Comparison of ENCODE assay signal across 23 cellular contexts in genomic region chr2:70999362-70999761, GRCh38. TPM values are rescaled to one million over a fixed set of nuclear protein-coding genes. Genes with fewer than 3 reads are reported as not detected.
DNase-seq lines count a peak whose midpoint lies in the region; ATAC-seq and TF ChIP-seq lines count a peak whose summit lies in the region.
"Had no signal": no experiment of that assay in that cellular context is flagged by ENCODE, and none has a peak within 500 bp of the region (broad histone marks: within the 10 kb centered on the region; RNA-seq: fewer than 3 reads in every experiment).

No MANE protein-coding gene starts in this region.

- H3K9me3 ChIP-seq in cardiac muscle cell (ENCODE audit: low read depth) = no peaks in the 10 kb centered on the region
- no peaks in the 10 kb centered on the region for H3K9me3 ChIP-seq in left ventricle myocardium inferior (replicated peaks)
- H3K9me3 ChIP-seq: ascending aorta, suprapubic skin, uterus had no signal

- H3K4me1 Mint-ChIP-seq in naive thymus-derived CD8-positive, alpha-beta T cell = peaks cover 7 to 19% (median 12%) of the 10 kb centered on the region in 4 donors

- peak overlapping the region in 1 of 10 donors; percentile 13 for H3K27ac Mint-ChIP-seq in naive thymus-derived CD8-positive, alpha-beta T cell
- H3K27ac Mint-ChIP-seq: CD8-positive, alpha-beta T cell; immature natural killer cell; natural killer cell treated with Interleukin-12 subunit alpha and Interleukin-12 subunit beta and Interleukin-15 and Interleukin-18, amount 100 ng/mL, for 72 hours had no signal

- H3K27me3 Mint-ChIP-seq in naive thymus-derived CD8-positive, alpha-beta T cell = peaks cover 0 to 3% (median 1%) of the 10 kb centered on the region in 5 donors
- H3K27me3 Mint-ChIP-seq: central memory CD8-positive, alpha-beta T cell had no signal

- H3K4me3 ChIP-seq in cardiac muscle cell = no peak overlapping the region
- H3K4me3 ChIP-seq in left ventricle myocardium inferior = no peak overlapping the region
- H3K4me3 ChIP-seq: ascending aorta, suprapubic skin, uterus had no signal

- TF ChIP-seq CTCF in cardiac muscle cell (IDR thresholded peaks at IDR 0.05; ENCODE audit: low read depth, low read length) (no peak), left ventricle myocardium inferior (IDR thresholded peaks at IDR 0.05; ENCODE audit: borderline replicate concordance) (no peak)

- no peak overlapping the region for H3K4me3 Mint-ChIP-seq in naive thymus-derived CD8-positive, alpha-beta T cell
- H3K4me3 Mint-ChIP-seq: CD8-positive, alpha-beta T cell; central memory CD8-positive, alpha-beta T cell; immature natural killer cell; natural killer cell treated with Interleukin-12 subunit alpha and Interleukin-12 subunit beta and Interleukin-15 and Interleukin-18, amount 100 ng/mL, for 72 hours had no signal

- H3K4me1 ChIP-seq in cardiac muscle cell (ENCODE audit: low read depth) (peaks cover 22% of the 10 kb centered on the region), left ventricle myocardium inferior (peaks cover 10% of the 10 kb centered on the region)
- H3K4me1 ChIP-seq: uterus had no signal

- POLR2A ChIA-PET in naive thymus-derived CD8-positive, alpha-beta T cell (lab: Charles Lee) = interaction anchor here (2.3 kb wide), 1 partner anchor 69 kb away, joined by 11 read pairs; the partner anchor contains the start of gene NAGK

- H3K27ac ChIP-seq in cardiac muscle cell (peak overlapping the region; percentile 90), left ventricle myocardium inferior (replicated peaks) (no peak overlapping the region)
- H3K27ac ChIP-seq: ascending aorta, suprapubic skin, uterus had no signal

- H3K36me3 Mint-ChIP-seq in naive thymus-derived CD8-positive, alpha-beta T cell = no peaks in the 10 kb centered on the region
- H3K36me3 Mint-ChIP-seq: immature natural killer cell; natural killer cell treated with Interleukin-12 subunit alpha and Interleukin-12 subunit beta and Interleukin-15 and Interleukin-18, amount 100 ng/mL, for 72 hours had no signal

- no peaks in the 10 kb centered on the region for H3K9me3 Mint-ChIP-seq in naive thymus-derived CD8-positive, alpha-beta T cell
- H3K9me3 Mint-ChIP-seq: CD8-positive, alpha-beta T cell; central memory CD8-positive, alpha-beta T cell; immature natural killer cell; natural killer cell treated with Interleukin-12 subunit alpha and Interleukin-12 subunit beta and Interleukin-15 and Interleukin-18, amount 100 ng/mL, for 72 hours had no signal

- ATAC-seq in naive thymus-derived CD8-positive, alpha-beta T cell = no peak
- ATAC-seq: CD8-positive, alpha-beta T cell; left ventricle myocardium superior; natural killer cell treated with Interleukin-12 subunit alpha and Interleukin-12 subunit beta and Interleukin-15 and Interleukin-18, amount 100 ng/mL, for 72 hours had no signal

- DNase-seq in cardiac muscle cell (ENCODE audit: low read depth in 1 of 2, low spot score in 1 of 2) (no peak), left ventricle myocardium inferior (no peak), RPMI8226 (peak; percentile 32), ecto neural progenitor cell (ENCODE audit: low spot score) (peak; percentile 29), NCI-H526 treated with DMSO at 0.1 percent for 48 hours (lab: John Stamatoyannopoulos, UW) (no peak)
- DNase-seq in naive thymus-derived CD8-positive, alpha-beta T cell = no peak
- DNase-seq in effector CD4-positive, alpha-beta T cell = no peak
- DNase-seq: activated CD4-positive, alpha-beta T cell treated with anti-CD3 and anti-CD28 coated beads, Interleukin-2, amount 50 U/mL, for 1 hour; activated naive CD4-positive, alpha-beta T cell treated with anti-CD3 and anti-CD28 coated beads, Interleukin-2, amount 50 U/mL, for 16 hours; erythroblast; foreskin fibroblast; immature natural killer cell; left ventricle myocardium superior; midbrain; NCI-H1436; NCI-H524 treated with DMSO at 0.1 percent for 48 hours had no signal

- H3K27me3 ChIP-seq in cardiac muscle cell = no peaks in the 10 kb centered on the region
- H3K27me3 ChIP-seq in left ventricle myocardium inferior (ENCODE audit: low read depth) = no peaks in the 10 kb centered on the region
- H3K27me3 ChIP-seq: ascending aorta, suprapubic skin, uterus had no signal

- no peaks in the 10 kb centered on the region for H3K36me3 ChIP-seq in cardiac muscle cell
- no peaks in the 10 kb centered on the region for H3K36me3 ChIP-seq in left ventricle myocardium inferior
- H3K36me3 ChIP-seq: ascending aorta, suprapubic skin, uterus had no signal

- intact Hi-C loops in left ventricle myocardium inferior (cut with micrococcal nuclease) = no loop called here

RNA-seq across cellular contexts. Expression of gene TEX261, which starts 4.7 kb away (rescaled TPM):
- total RNA-seq in cardiac muscle cell (13.9 and 19.8 TPM in 2 replicates), left ventricle myocardium inferior (50.7 TPM)
- polyA plus RNA-seq in cardiac muscle cell = 22.3 and 31.5 TPM in 2 replicates
- total RNA-seq in naive thymus-derived CD8-positive, alpha-beta T cell = 10 to 100 TPM; 58.1 to 63.1 TPM
- 10 to 100 TPM; 33.7 to 40.6 (median 39.9) TPM for polyA plus RNA-seq in naive thymus-derived CD8-positive, alpha-beta T cell

RNA-seq across cellular contexts. Expression of gene ANKRD53, which starts 20.9 kb away (rescaled TPM):
- total RNA-seq in cardiac muscle cell (0.92 and 1.3 TPM in 2 replicates), left ventricle myocardium inferior (0.33 TPM)
- 0.99 and 1.4 TPM in 2 replicates for polyA plus RNA-seq in cardiac muscle cell
- 1 to 10 TPM; 1.3 to 1.6 TPM for total RNA-seq in naive thymus-derived CD8-positive, alpha-beta T cell
- polyA plus RNA-seq in naive thymus-derived CD8-positive, alpha-beta T cell = not detected
- total RNA-seq: H7 had no signal

Comparison
In these comparisons a context has a peak if more than half of its experiments do, and no peak if none do; other contexts are left out.
1. DNase-seq: peak in RPMI8226 (single experiment) and ecto neural progenitor cell (single experiment); none in cardiac muscle cell (0 of 2), left ventricle myocardium inferior (single experiment), naive thymus-derived CD8-positive, alpha-beta T cell (0 of 10), effector CD4-positive, alpha-beta T cell (single experiment) and NCI-H526 treated with DMSO at 0.1 percent for 48 hours (single experiment).